In genomic region chr4:150145090-150145949, GRCh38 we compare ENCODE assay signal across 2 cellular contexts.
TF ChIP-seq lines count a peak whose summit lies in the region.

No MANE protein-coding gene starts in this region.

TF ChIP-seq in A549, 52 proteins besides CTCF, POLR2A, EP300 and RAD21 (continued from another document):
- no peak for TF ChIP-seq JUNB (IDR thresholded peaks at IDR 0.05)
- TF ChIP-seq HMGXB4 (CRISPR knock-in tag; IDR thresholded peaks at IDR 0.05; ENCODE audit: borderline replicate concordance), result no peak
- no peak for TF ChIP-seq MAFK (IDR thresholded peaks at IDR 0.05; ENCODE audit: partially characterized antibody)
- TF ChIP-seq NPAS2 (CRISPR knock-in tag; IDR thresholded peaks at IDR 0.05; ENCODE audit: borderline replicate concordance), result no peak

TF ChIP-seq in HCT116, 20 proteins besides CTCF, POLR2A, EP300 and RAD21 (continued from another document):
- TF ChIP-seq SRF (IDR thresholded peaks at IDR 0.05; ENCODE audit: low read depth) (no peak), ZNF274 (IDR thresholded peaks at IDR 0.05; ENCODE audit: low read depth, low read length) (no peak), ZFX (IDR thresholded peaks at IDR 0.05) (no peak), ELF1 (IDR thresholded peaks at IDR 0.05; ENCODE audit: borderline replicate concordance, low read depth) (no peak), ATF3 (IDR thresholded peaks at IDR 0.05) (no peak), CBX3 (IDR thresholded peaks at IDR 0.05; ENCODE audit: low read depth) (no peak), YY1 (IDR thresholded peaks at IDR 0.05; ENCODE audit: extremely low read depth, insufficient replicate concordance, low read depth, low read length) (no peak), EZH2 (IDR thresholded peaks at IDR 0.05) (no peak), ZBTB33 (IDR thresholded peaks at IDR 0.05; ENCODE audit: extremely low read depth, insufficient replicate concordance, low read length) (no peak), CEBPB (IDR thresholded peaks at IDR 0.05; ENCODE audit: low read depth) (no peak), POLR2AphosphoS5 (IDR thresholded peaks at IDR 0.05; ENCODE audit: low read depth, low read length) (no peak), SIN3A (IDR thresholded peaks at IDR 0.05; ENCODE audit: low read depth) (no peak), MAX (IDR thresholded peaks at IDR 0.05) (no peak), FOSL1 (IDR thresholded peaks at IDR 0.05; ENCODE audit: low read depth) (no peak), EGR1 (IDR thresholded peaks at IDR 0.05; ENCODE audit: low read depth) (no peak), JUND (IDR thresholded peaks at IDR 0.05) (no peak), EZH2phosphoT487 (IDR thresholded peaks at IDR 0.05; ENCODE audit: borderline replicate concordance) (no peak)
